8 cellular contexts compared by ENCODE assay signal in genomic region chr16:3578610-3579551, GRCh38. TPM values are rescaled to one million over a fixed set of nuclear protein-coding genes. Genes with fewer than 3 reads are reported as not detected.
DNase-seq lines count a peak whose midpoint lies in the region; ATAC-seq and TF ChIP-seq lines count a peak whose summit lies in the region.

No MANE protein-coding gene starts in this region.

- no peak for TF ChIP-seq CTCF in BE2C (IDR thresholded peaks at IDR 0.05; ENCODE audit: low read depth, low read length)

- H3K4me1 ChIP-seq in BE2C: no peaks in the 10 kb centered on the region

- no peaks in the 10 kb centered on the region for H3K9me3 ChIP-seq in BE2C

- H3K27me3 ChIP-seq in BE2C: no peaks in the 10 kb centered on the region

- DNase-seq in CD1c-positive myeloid dendritic cell (ENCODE audit: extremely low spot score) (peak; percentile 14), KBM-7 (peak; percentile 77), activated T-cell treated with anti-CD3 and anti-CD28 coated beads for 48 hours (ENCODE audit: low read depth) (peak; percentile 63), myocyte (ENCODE audit: low read depth) (peak; percentile 57), amygdala (lab: John Stamatoyannopoulos, UW) (no peak), HuH-7 (ENCODE audit: low spot score) (no peak), BE2C (no peak)

- H3K4me3 ChIP-seq in BE2C (ENCODE audit: low read depth, low read length): no peak overlapping the region

- ATAC-seq in GM19467 (IDR thresholded peaks at IDR 0.05; ENCODE audit: unreplicated experiment): peak; percentile 58

- H3K36me3 ChIP-seq in BE2C: peaks cover 7% of the 10 kb centered on the region

- in situ Hi-C loops in KBM-7 (cut with MboI; ENCODE audit: low pct_unique_long_range_greater_than_20kb, low sequenced_read_pairs): no loop called here

RNA-seq across cellular contexts. Expression of gene NLRC3, which starts 1.7 kb away (rescaled TPM):
- total RNA-seq in myocyte: not detected in 2 replicates
- 0.23 TPM for polyA plus RNA-seq in myocyte (2012)
- polyA plus RNA-seq in BE2C (2012; ENCODE audit: insufficient read depth, insufficient read length, low read depth): 0.91 TPM

RNA-seq across cellular contexts. Expression of gene SLX4, which starts 32.5 kb away (rescaled TPM):
- total RNA-seq in myocyte: 3.7 and 6.5 TPM in 2 replicates
- 3.8 TPM for polyA plus RNA-seq in myocyte (2012)
- 8.1 TPM for polyA plus RNA-seq in BE2C (2012; ENCODE audit: insufficient read depth, insufficient read length, low read depth)

Comparison
In these comparisons a context has a peak if more than half of its experiments do, and no peak if none do; other contexts are left out.
1. DNase-seq: peak in CD1c-positive myeloid dendritic cell (single experiment), KBM-7 (single experiment), activated T-cell treated with anti-CD3 and anti-CD28 coated beads for 48 hours (single experiment) and myocyte (single experiment); none in amygdala (0 of 56), HuH-7 (single experiment) and BE2C (single experiment).